ENCODE assay signal across 10 cellular contexts in the genomic region with DNA sequence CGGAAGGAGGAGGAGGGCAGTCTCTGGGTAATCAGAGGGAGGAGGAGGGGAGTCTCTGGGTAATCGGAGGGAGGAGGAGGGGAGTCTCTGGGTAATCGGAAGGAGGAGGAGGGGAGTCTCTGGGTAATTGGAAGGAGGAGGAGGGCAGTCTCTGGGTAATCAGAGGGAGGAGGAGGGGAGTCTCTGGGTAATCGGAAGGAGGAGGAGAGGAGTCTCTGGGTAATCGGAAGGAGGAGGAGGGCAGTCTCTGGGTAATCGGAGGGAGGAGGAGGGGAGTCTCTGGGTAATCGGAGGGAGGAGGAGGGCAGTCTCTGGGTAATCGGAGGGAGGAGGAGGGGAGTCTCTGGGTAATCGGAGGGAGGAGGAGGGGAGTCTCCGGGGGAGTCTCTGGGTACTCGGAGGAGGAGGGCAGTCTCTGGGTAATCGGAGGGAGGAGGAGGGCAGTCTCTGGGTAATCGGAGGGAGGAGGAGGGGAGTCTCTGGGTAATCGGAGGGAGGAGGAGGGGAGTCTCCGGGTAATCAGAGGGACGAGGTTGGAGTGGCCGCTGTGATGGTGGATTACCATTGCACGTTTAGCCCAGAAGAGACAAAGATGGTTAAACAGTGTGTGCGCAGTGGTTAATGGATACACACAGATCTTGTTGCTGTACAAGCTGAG. TPM values are rescaled to one million over a fixed set of nuclear protein-coding genes. Genes with fewer than 3 reads are reported as not detected.
DNase-seq lines count a peak whose midpoint lies in the region; ATAC-seq and TF ChIP-seq lines count a peak whose summit lies in the region.
"Not testable (repeated sequence)": the region's sequence is repeated elsewhere in the genome, so short reads cannot be mapped to it uniquely, and the experiment has no call there.
"Had no signal": no experiment of that assay in that cellular context is flagged by ENCODE, and none has a peak within 500 bp of the region (broad histone marks: within the 10 kb centered on the region; RNA-seq: fewer than 3 reads in every experiment).

No MANE protein-coding gene starts in this region.

- not testable (repeated sequence) for H3K27me3 ChIP-seq in breast epithelium; esophagus (ENCODE audit: control insufficient read depth in 1 of 2, insufficient read depth in 2 of 2, low read length in 2 of 2); right cardiac atrium (ENCODE audit: control insufficient read depth, insufficient read depth); mucosa of stomach (ENCODE audit: control insufficient read depth, insufficient read depth, low read length); gastrocnemius medialis; upper lobe of left lung

- intact Hi-C loops in breast epithelium (cut with DNase I; ENCODE audit: low total_unique reads); right cardiac atrium (cut with DNase I); gastrocnemius medialis (cut with DNase I; ENCODE audit: low total_unique reads): not testable (repeated sequence)

- H3K4me3 ChIP-seq in SK-N-MC = peak overlapping the region; percentile 30
- peak overlapping the region in 2 of 3 donors; percentile 31 to 53 for H3K4me3 ChIP-seq in breast epithelium
- peak overlapping the region in 1 of 2 donors; percentile 2 for H3K4me3 ChIP-seq in esophagus (ENCODE audit: low read depth in 1 of 2, low read length in 2 of 2)
- H3K4me3 ChIP-seq in right cardiac atrium (ENCODE audit: low read length) = peak overlapping the region; percentile 17
- H3K4me3 ChIP-seq in mucosa of stomach (ENCODE audit: low read length); gastrocnemius medialis: not testable (repeated sequence)
- H3K4me3 ChIP-seq in upper lobe of left lung = peak overlapping the region in 3 of 4 donors; percentile 29 to 41 (median 38)

- in situ Hi-C loops in gastrocnemius medialis (cut with MboI; ENCODE audit: low sequenced_read_pairs in 4 of 4) = not testable (repeated sequence)

- not testable (repeated sequence) for H3K9me3 ChIP-seq in SK-N-MC (ENCODE audit: low read depth, low read length); breast epithelium; esophagus (ENCODE audit: control insufficient read depth in 2 of 2, insufficient read depth in 1 of 2, low read depth in 1 of 2, low read length in 1 of 2); right cardiac atrium (ENCODE audit: control insufficient read depth, low read length); mucosa of stomach (ENCODE audit: control insufficient read depth, low read length); gastrocnemius medialis; upper lobe of left lung

- peak overlapping the region; percentile 54 for H3K9ac ChIP-seq in SK-N-MC (ENCODE audit: insufficient read length)
- peak overlapping the region; percentile 65 for H3K9ac ChIP-seq in mucosa of stomach (ENCODE audit: low read length)

- WGBS in esophagus, 2 donors = 33 to 35% methylated on average over 18 to 19 of the region's 19 CpGs
- WGBS in right cardiac atrium = 25% methylated on average over 19 of the region's 19 CpGs
- 35 to 37% methylated on average over 17 to 19 of the region's 19 CpGs for WGBS in upper lobe of left lung, 2 donors

- TF ChIP-seq EP300 in upper lobe of left lung (IDR thresholded peaks at IDR 0.05) = not testable (repeated sequence)

- ATAC-seq in right cardiac atrium, gastrocnemius medialis: not testable (repeated sequence)
- ATAC-seq in upper lobe of left lung (ENCODE audit: low FRiP score in 2 of 2) = peak in 1 of 2 donors; percentile 5

- not testable (repeated sequence) for H3K36me3 ChIP-seq in SK-N-MC (ENCODE audit: insufficient read depth, low read length); breast epithelium; esophagus (ENCODE audit: control insufficient read depth in 2 of 2, insufficient read depth in 2 of 2, low read length in 1 of 2); mucosa of stomach (ENCODE audit: control insufficient read depth, insufficient read depth, low read length); gastrocnemius medialis; upper lobe of left lung

- TF ChIP-seq POLR2A in breast epithelium (IDR thresholded peaks at IDR 0.05); gastrocnemius medialis (IDR thresholded peaks at IDR 0.05); upper lobe of left lung (IDR thresholded peaks at IDR 0.05): not testable (repeated sequence)

- DNase-seq in SK-N-MC (ENCODE audit: low read depth, low spot score); breast epithelium (ENCODE audit: low spot score in 2 of 2); gastrocnemius medialis; upper lobe of left lung: not testable (repeated sequence)
- peak in 2 of 3 donors; percentile 36 to 48 for DNase-seq in right cardiac atrium

- H3K27ac ChIP-seq in C4-2B (peak overlapping the region; percentile 71), SK-N-MC (peak overlapping the region; percentile 80), breast epithelium (peak overlapping the region; percentile 83 to 92), esophagus (ENCODE audit: low read depth in 2 of 2, low read length in 1 of 2) (peak overlapping the region; percentile 38 to 80), right cardiac atrium (ENCODE audit: low read length) (peak overlapping the region; percentile 89), gastrocnemius medialis (peak overlapping the region in 3 of 4 donors; percentile 36 to 71 (median 69)), upper lobe of left lung (peak overlapping the region; percentile 83 to 91 (median 90))

- H3K4me1 ChIP-seq in breast epithelium; right cardiac atrium (ENCODE audit: control insufficient read depth, insufficient read depth, low read length); mucosa of stomach (ENCODE audit: control insufficient read depth, insufficient read depth, low read length): not testable (repeated sequence)
- H3K4me1 ChIP-seq in esophagus (ENCODE audit: control insufficient read depth in 2 of 2, insufficient read depth in 2 of 2, low read length in 1 of 2) (peaks cover 0 to 11% of the 10 kb centered on the region in 2 donors), gastrocnemius medialis (peaks cover 8 to 21% of the 10 kb centered on the region in 2 donors), upper lobe of left lung (peaks cover 18 to 35% (median 25%) of the 10 kb centered on the region in 4 donors)

- not testable (repeated sequence) for TF ChIP-seq CTCF in C4-2B (conservative IDR thresholded peaks at IDR 0.05); breast epithelium (IDR thresholded peaks at IDR 0.05); gastrocnemius medialis (IDR thresholded peaks at IDR 0.05 in 4 of 5, conservative IDR thresholded peaks at IDR 0.05 in 1 of 5); upper lobe of left lung (IDR thresholded peaks at IDR 0.05)

RNA-seq across cellular contexts. Expression of a gene that starts 19.1 kb away (rescaled TPM):
- total RNA-seq in breast epithelium = 10 to 100 TPM; 23.8 to 53.7 (median 33.1) TPM
- 10 to 100 TPM; 12.4 to 20.5 TPM for polyA plus RNA-seq in esophagus
- total RNA-seq in right cardiac atrium = 10 to 100 TPM; 30.2 to 33.3 (median 30.9) TPM
- 30.7 TPM for polyA plus RNA-seq in right cardiac atrium
- total RNA-seq in gastrocnemius medialis = 10 to 100 TPM; 21.7 to 31.5 (median 23.7) TPM
- total RNA-seq in upper lobe of left lung = 100 to 1,000 TPM in 1 of 6 donors, 10 to 100 TPM in 5; 29.6 to 188 (median 45.1) TPM

RNA-seq across cellular contexts. Expression of a gene that starts 27.3 kb away (rescaled TPM):
- total RNA-seq in breast epithelium (10 to 100 TPM in 1 of 3 donors, 1 to 10 TPM in 1, under 1 TPM in 1; 0.32 to 14.2 (median 9.8) TPM), right cardiac atrium (under 1 TPM; 0.14 to 0.46 (median 0.20) TPM), gastrocnemius medialis (under 1 TPM in 2 of 4 donors, not detected in 2; 0.23 to 0.41 TPM), upper lobe of left lung (10 to 100 TPM; 11.7 to 62.9 (median 18.8) TPM)
- polyA plus RNA-seq in esophagus (10 to 100 TPM; 18.1 to 40.4 TPM), right cardiac atrium (0.20 TPM)
- total RNA-seq: frontal cortex, H4 had no signal

RNA-seq across cellular contexts. Expression of a gene that starts 37.9 kb away (rescaled TPM):
- 100 to 1,000 TPM; 139 to 249 (median 209) TPM for total RNA-seq in breast epithelium
- polyA plus RNA-seq in esophagus = 100 to 1,000 TPM; 106 to 219 TPM
- total RNA-seq in right cardiac atrium = 100 to 1,000 TPM; 188 to 203 (median 195) TPM
- polyA plus RNA-seq in right cardiac atrium = 162 TPM
- 100 to 1,000 TPM; 138 to 197 (median 159) TPM for total RNA-seq in gastrocnemius medialis
- total RNA-seq in upper lobe of left lung = 100 to 1,000 TPM; 236 to 374 (median 339) TPM

RNA-seq across cellular contexts. Expression of a gene that starts 54.4 kb away (rescaled TPM):
- total RNA-seq in breast epithelium (10 to 100 TPM; 37.3 to 49.8 (median 46.5) TPM), right cardiac atrium (10 to 100 TPM; 28.6 to 42.4 (median 35.1) TPM), gastrocnemius medialis (10 to 100 TPM in 3 of 4 donors, 1 to 10 TPM in 1; 4.2 to 21.6 (median 11.9) TPM), upper lobe of left lung (100 to 1,000 TPM in 3 of 6 donors, 10 to 100 TPM in 3; 54.7 to 116 (median 91.1) TPM)
- polyA plus RNA-seq in esophagus (10 to 100 TPM; 25.4 to 41.7 TPM), right cardiac atrium (61.8 TPM)
